Comparison of ENCODE assay signal across 8 cellular contexts in genomic region chr11:125592305-125593112, GRCh38. TPM values are rescaled to one million over a fixed set of nuclear protein-coding genes. Genes with fewer than 3 reads are reported as not detected.
DNase-seq lines count a peak whose midpoint lies in the region; ATAC-seq, FAIRE-seq and TF ChIP-seq lines count a peak whose summit lies in the region.

Gene STT3A, plus strand, starts transcription at chr11:125592852. Its CDS starts 3,064 bp downstream, at chr11:125595916.

- H2AFZ ChIP-seq in OCI-LY3 (ENCODE audit: low read depth, low read length) = peak within 1 kb of the TSS; percentile 18; the same call in 1 of the 2 replicates

- no peaks in the 10 kb centered on the region for H3K27me3 ChIP-seq in OCI-LY3 (ENCODE audit: low read depth, low read length)

- DNase-seq in D341Med (ENCODE audit: low spot score) (peak; percentile 98), HuH-7 (ENCODE audit: low spot score) (peak; percentile 85)
- peak; percentile 97 for DNase-seq in activated CD8-positive, alpha-beta memory T cell treated with anti-CD3 and anti-CD28 coated beads, Interleukin-2, amount 50 U/mL, for 48 hours
- peak; percentile 96 to 98 for DNase-seq in stimulated activated CD8-positive, alpha-beta memory T cell treated with anti-CD3 and anti-CD28 coated beads, Interleukin-15, amount 100 ng/mL, for 4 hours (ENCODE audit: low read depth in 2 of 2)

- peak; percentile 99 for FAIRE-seq in endometrium (lab: Jason Lieb, UNC)

- WGBS in mesodermal cell (ENCODE audit: insufficient coverage in 2 of 2), 2 experiments = 0% methylated on average over 48 to 51 of the region's 55 CpGs

- H3K36me3 ChIP-seq in OCI-LY3 (replicated peaks; ENCODE audit: low read depth, low read length) (peaks cover 24% of the 10 kb centered on the region), mesodermal cell (ENCODE audit: control insufficient read depth, insufficient read depth, low read length) (peaks cover 30% of the 10 kb centered on the region)

- peak within 1 kb of the TSS; percentile 91 for H3K27ac ChIP-seq in OCI-LY3 (ENCODE audit: low read length)
- H3K27ac ChIP-seq in mesodermal cell (ENCODE audit: low read depth, low read length, severe bottlenecking) = peak within 1 kb of the TSS; percentile 97

- H3K79me2 ChIP-seq in OCI-LY3 (ENCODE audit: low read length) = peaks cover 59% of the 10 kb centered on the region

- H3K4me3 ChIP-seq in OCI-LY3 (ENCODE audit: low read length) (peak within 1 kb of the TSS; percentile 94), mesodermal cell (ENCODE audit: extremely low read depth, insufficient read depth, low read length, poor library complexity, severe bottlenecking) (peak within 1 kb of the TSS; percentile 88)

- peak; percentile 98 for ATAC-seq in GM21515 (IDR thresholded peaks at IDR 0.05; ENCODE audit: unreplicated experiment)

- H3K9ac ChIP-seq in OCI-LY3 (ENCODE audit: low read length) = peak within 1 kb of the TSS; percentile 99

- H3K4me1 ChIP-seq in OCI-LY3 (ENCODE audit: low read length) = peaks cover 47% of the 10 kb centered on the region
- H3K4me1 ChIP-seq in mesodermal cell (ENCODE audit: control insufficient read depth, insufficient read depth, low read length, poor library complexity, severe bottlenecking) = no peaks in the 10 kb centered on the region

- H4K20me1 ChIP-seq in OCI-LY3 (ENCODE audit: insufficient read depth, low read length) = peaks cover 15% of the 10 kb centered on the region

- H3K9me3 ChIP-seq in OCI-LY3 (ENCODE audit: insufficient read depth, low read length) (no peaks in the 10 kb centered on the region), mesodermal cell (ENCODE audit: control insufficient read depth, low read length) (no peaks in the 10 kb centered on the region)

- TF ChIP-seq CTCF in OCI-LY3 (IDR thresholded peaks at IDR 0.05; ENCODE audit: low read depth, low read length) = no peak

- peak within 1 kb of the TSS; percentile 94 for H3K4me2 ChIP-seq in OCI-LY3 (ENCODE audit: low read length)

RNA-seq across cellular contexts. Expression of gene STT3A, which starts in this region (rescaled TPM):
- polyA plus RNA-seq in mesodermal cell (2013, experiment 1 of 2) = 250 TPM
- 203 TPM for polyA plus RNA-seq in mesodermal cell (2013, experiment 2 of 2)

Comparison
In these comparisons a context has a peak if more than half of its experiments do, and no peak if none do; other contexts are left out.
1. Peak in every context shown above with its lines: DNase-seq, ATAC-seq, H3K4me3 ChIP-seq and H3K27ac ChIP-seq.